Comparison of ENCODE assay signal across 22 cellular contexts in genomic region chr5:36236801-36237200, GRCh38. TPM values are rescaled to one million over a fixed set of nuclear protein-coding genes. Genes with fewer than 3 reads are reported as not detected.
DNase-seq lines count a peak whose midpoint lies in the region; ATAC-seq and TF ChIP-seq lines count a peak whose summit lies in the region.
"Had no signal": no experiment of that assay in that cellular context is flagged by ENCODE, and none has a peak within 500 bp of the region (broad histone marks: within the 10 kb centered on the region; RNA-seq: fewer than 3 reads in every experiment).

No MANE protein-coding gene starts in this region.

- H3K9me3 ChIP-seq in BLaER1 treated with 17β-estradiol and CSF1 and Interleukin-3, amounts not matched to agents 10 nM and 100 nM (replicated peaks in 1 of 11) = 0 out of 22 replicates have a peak, but pooled peaks cover 0 to 4% (median 0%) of the 10 kb centered on the region in 11 experiments
- H3K9me3 ChIP-seq in OCI-LY1 (ENCODE audit: low read length) (no peaks in the 10 kb centered on the region), gastroesophageal sphincter (no peaks in the 10 kb centered on the region)

- no peak overlapping the region for H3K4me3 Mint-ChIP-seq in activated CD8-positive, alpha-beta T cell treated with anti-CD3 and anti-CD28 coated beads for 36 hours
- H3K4me3 Mint-ChIP-seq: activated naive CD8-positive, alpha-beta T cell treated with anti-CD3 and anti-CD28 coated beads for 36 hours; activated T-helper 17 cell treated with anti-CD3 and anti-CD28 coated beads, Interleukin-2, amount 50 U/mL, for 72 hours; nephron progenitor cell; T-cell had no signal

- no peaks in the 10 kb centered on the region; the same call in 1 of the 2 replicates for H3K79me2 ChIP-seq in OCI-LY1 (ENCODE audit: insufficient read depth, low read length)

- H3K36me3 ChIP-seq in BLaER1 treated with 17β-estradiol and CSF1 and Interleukin-3, amounts not matched to agents 10 nM and 100 nM = peaks cover 0 to 43% (median 20%) of the 10 kb centered on the region in 11 experiments; a peak in 13 of 22 replicates
- H3K36me3 ChIP-seq in OCI-LY1 (ENCODE audit: insufficient read depth, low read length) (no peaks in the 10 kb centered on the region), gastroesophageal sphincter (no peaks in the 10 kb centered on the region)

- intact Hi-C loops in activated CD8-positive, alpha-beta T cell treated with anti-CD3 and anti-CD28 coated beads for 36 hours (cut with micrococcal nuclease) = no loop called here

- H3K27me3 ChIP-seq in BLaER1 treated with 17β-estradiol and CSF1 and Interleukin-3, amounts not matched to agents 10 nM and 100 nM = no peaks in the 10 kb centered on the region
- H3K27me3 ChIP-seq in OCI-LY1 (ENCODE audit: insufficient read depth, low read length) (no peaks in the 10 kb centered on the region), gastroesophageal sphincter (no peaks in the 10 kb centered on the region)

- peak; percentile 6 for DNase-seq in GM12865 (ENCODE audit: low read depth)
- DNase-seq in NCI-H2029 treated with DMSO at 0.1 percent for 48 hours (lab: John Stamatoyannopoulos, UW) = no peak
- DNase-seq in activated CD8-positive, alpha-beta T cell treated with anti-CD3 and anti-CD28 coated beads for 36 hours = no peak
- DNase-seq in SIG-M5 (lab: John Stamatoyannopoulos, UW) = no peak
- DNase-seq: activated CD4-positive, alpha-beta T cell treated with anti-CD3 and anti-CD28 coated beads for 48 hours; activated naive CD8-positive, alpha-beta T cell treated with anti-CD3 and anti-CD28 coated beads for 36 hours; CD8-positive, alpha-beta memory T cell; cerebellar nuclear complex; foreskin fibroblast; Kasumi-1; left ventricle myocardium superior; NCI-H1417 treated with DMSO at 0.1 percent for 48 hours; NCI-H2107; NCI-H510A; nephron progenitor cell; SHP77; T-cell had no signal

- peaks cover 29% of the 10 kb centered on the region for H3K4me1 Mint-ChIP-seq in activated CD8-positive, alpha-beta T cell treated with anti-CD3 and anti-CD28 coated beads for 36 hours (ENCODE audit: low read depth)

- H3K9ac ChIP-seq in BLaER1 treated with 17β-estradiol and CSF1 and Interleukin-3, amounts not matched to agents 10 nM and 100 nM = no peak overlapping the region
- H3K9ac ChIP-seq in OCI-LY1 (ENCODE audit: low read length) = no peak overlapping the region

- H3K4me1 ChIP-seq in BLaER1 treated with 17β-estradiol and CSF1 and Interleukin-3, amounts not matched to agents 10 nM and 100 nM = peaks cover 41 to 47% (median 45%) of the 10 kb centered on the region in 10 experiments
- H3K4me1 ChIP-seq in OCI-LY1 (ENCODE audit: insufficient read depth, low read length, severe bottlenecking) = peaks cover 62% of the 10 kb centered on the region
- peaks cover 14 to 79% (median 24%) of the 10 kb centered on the region in 3 donors for H3K4me1 ChIP-seq in gastroesophageal sphincter

- POLR2A ChIA-PET in activated CD8-positive, alpha-beta T cell treated with anti-CD3 and anti-CD28 coated beads for 36 hours (lab: Charles Lee) = no interaction called here

- CTCF ChIA-PET in activated CD8-positive, alpha-beta T cell treated with anti-CD3 and anti-CD28 coated beads for 36 hours (lab: Charles Lee) = interaction anchor here (0.9 to 1.1 kb wide), 3 partner anchors 8 to 28 kb away, joined by 3 read pairs; no protein-coding TSS in a partner anchor

- no peaks in the 10 kb centered on the region for H3K9me2 ChIP-seq in OCI-LY1 (ENCODE audit: low read depth, low read length)

- no peak for TF ChIP-seq EP300 in gastroesophageal sphincter (IDR thresholded peaks at IDR 0.05)

- peak overlapping the region; percentile 10 to 96 (median 73); a peak in 19 of 22 replicates for H3K4me2 ChIP-seq in BLaER1 treated with 17β-estradiol and CSF1 and Interleukin-3, amounts not matched to agents 10 nM and 100 nM
- peak overlapping the region; percentile 35; the same call in 1 of the 2 replicates for H3K4me2 ChIP-seq in OCI-LY1 (ENCODE audit: low read length)

- H4K20me1 ChIP-seq in BLaER1 treated with 17β-estradiol and CSF1 and Interleukin-3, amounts not matched to agents 10 nM and 100 nM = peaks cover 0 to 72% (median 25%) of the 10 kb centered on the region in 11 experiments; a peak in 10 of 22 replicates
- H4K20me1 ChIP-seq in OCI-LY1 (ENCODE audit: insufficient read depth, low read length) = no peaks in the 10 kb centered on the region

- H3F3A ChIP-seq in OCI-LY1 (ENCODE audit: insufficient read depth, low read length) = no peaks in the 10 kb centered on the region

- H2AFZ ChIP-seq in OCI-LY1 (ENCODE audit: low read length) = no peak overlapping the region

- TF ChIP-seq CTCF in GM12865 (IDR thresholded peaks at IDR 0.05; ENCODE audit: insufficient read depth, low read depth, low read length, missing control alignments) (no peak), OCI-LY1 (IDR thresholded peaks at IDR 0.05; ENCODE audit: low read length) (no peak), gastroesophageal sphincter (IDR thresholded peaks at IDR 0.05) (no peak)
- no peak for TF ChIP-seq CTCF in activated CD8-positive, alpha-beta T cell treated with anti-CD3 and anti-CD28 coated beads for 36 hours (IDR thresholded peaks at IDR 0.05)

- ATAC-seq in gastroesophageal sphincter = no peak
- ATAC-seq in activated CD8-positive, alpha-beta T cell treated with anti-CD3 and anti-CD28 coated beads for 36 hours = no peak
- ATAC-seq: activated T-helper 17 cell treated with anti-CD3 and anti-CD28 coated beads, Interleukin-2, amount 50 U/mL, for 72 hours; left ventricle myocardium superior; T-cell had no signal

- no peaks in the 10 kb centered on the region for H3K36me3 Mint-ChIP-seq in activated CD8-positive, alpha-beta T cell treated with anti-CD3 and anti-CD28 coated beads for 36 hours (ENCODE audit: low read depth)

- H3K27ac ChIP-seq in BLaER1 treated with 17β-estradiol and CSF1 and Interleukin-3, amounts not matched to agents 10 nM and 100 nM = no peak overlapping the region
- H3K27ac ChIP-seq in OCI-LY1 (ENCODE audit: low read depth, low read length, poor library complexity, severe bottlenecking) (peak overlapping the region; percentile 74), gastroesophageal sphincter (peak overlapping the region in 3 of 4 donors; percentile 41 to 99 (median 97))
- H3K27ac ChIP-seq: epithelial cell of prostate had no signal

- H3K27me3 Mint-ChIP-seq in activated CD8-positive, alpha-beta T cell treated with anti-CD3 and anti-CD28 coated beads for 36 hours = no peaks in the 10 kb centered on the region
- H3K27me3 Mint-ChIP-seq: activated naive CD8-positive, alpha-beta T cell treated with anti-CD3 and anti-CD28 coated beads for 36 hours; activated T-helper 17 cell treated with anti-CD3 and anti-CD28 coated beads, Interleukin-2, amount 50 U/mL, for 72 hours; CD8-positive, alpha-beta memory T cell; T-cell had no signal

- no peaks in the 10 kb centered on the region for H3K9me3 Mint-ChIP-seq in activated CD8-positive, alpha-beta T cell treated with anti-CD3 and anti-CD28 coated beads for 36 hours
- H3K9me3 Mint-ChIP-seq: activated T-helper 17 cell treated with anti-CD3 and anti-CD28 coated beads, Interleukin-2, amount 50 U/mL, for 72 hours; CD8-positive, alpha-beta memory T cell; nephron progenitor cell; T-cell had no signal

- no peak overlapping the region for H3K4me3 ChIP-seq in BLaER1 treated with 17β-estradiol and CSF1 and Interleukin-3, amounts not matched to agents 10 nM and 100 nM
- H3K4me3 ChIP-seq in GM12865 (ENCODE audit: low read depth, low read length) = no peak overlapping the region
- no peak overlapping the region for H3K4me3 ChIP-seq in OCI-LY1 (ENCODE audit: low read depth, low read length, poor library complexity, severe bottlenecking)
- H3K4me3 ChIP-seq in gastroesophageal sphincter = no peak overlapping the region

- TF ChIP-seq POLR2A in gastroesophageal sphincter (IDR thresholded peaks at IDR 0.05) = no peak

- H3K27ac Mint-ChIP-seq in activated CD8-positive, alpha-beta T cell treated with anti-CD3 and anti-CD28 coated beads for 36 hours = no peak overlapping the region
- H3K27ac Mint-ChIP-seq: activated naive CD8-positive, alpha-beta T cell treated with anti-CD3 and anti-CD28 coated beads for 36 hours; activated T-helper 17 cell treated with anti-CD3 and anti-CD28 coated beads, Interleukin-2, amount 50 U/mL, for 72 hours; nephron progenitor cell had no signal

RNA-seq across cellular contexts. Expression of gene NADK2, which starts 4.9 kb away (rescaled TPM):
- 10 to 100 TPM; 43.5 to 90.6 (median 60.9) TPM for total RNA-seq in gastroesophageal sphincter
- 10 to 100 TPM; 22.7 to 25.2 TPM for total RNA-seq in activated CD8-positive, alpha-beta T cell treated with anti-CD3 and anti-CD28 coated beads for 36 hours

Comparison
In these comparisons a context has a peak if more than half of its experiments do, and no peak if none do; other contexts are left out.
1. H3K27ac ChIP-seq: peak in OCI-LY1 (single experiment) and gastroesophageal sphincter (3 of 4); none in BLaER1 treated with 17β-estradiol and CSF1 and Interleukin-3, amounts not matched to agents 10 nM and 100 nM (0 of 11).